ENCODE assay signal across 5 cellular contexts in genomic region chr11:690244-690643, GRCh38. TPM values are rescaled to one million over a fixed set of nuclear protein-coding genes. Genes with fewer than 3 reads are reported as not detected.
"Had no signal": no experiment of that assay in that cellular context is flagged by ENCODE, and none has a peak within 500 bp of the region (broad histone marks: within the 10 kb centered on the region; RNA-seq: fewer than 3 reads in every experiment).

No MANE protein-coding gene starts in this region.

RNA-seq across cellular contexts. Expression of gene DRD4, which starts 53.2 kb away (rescaled TPM):
- total RNA-seq: gastrocnemius medialis, glomerular endothelial cell, left ventricle myocardium superior, pulmonary artery endothelial cell had no signal
- polyA plus RNA-seq: keratinocyte had no signal
